Comparison of ENCODE assay signal across 8 cellular contexts in the genomic region with DNA sequence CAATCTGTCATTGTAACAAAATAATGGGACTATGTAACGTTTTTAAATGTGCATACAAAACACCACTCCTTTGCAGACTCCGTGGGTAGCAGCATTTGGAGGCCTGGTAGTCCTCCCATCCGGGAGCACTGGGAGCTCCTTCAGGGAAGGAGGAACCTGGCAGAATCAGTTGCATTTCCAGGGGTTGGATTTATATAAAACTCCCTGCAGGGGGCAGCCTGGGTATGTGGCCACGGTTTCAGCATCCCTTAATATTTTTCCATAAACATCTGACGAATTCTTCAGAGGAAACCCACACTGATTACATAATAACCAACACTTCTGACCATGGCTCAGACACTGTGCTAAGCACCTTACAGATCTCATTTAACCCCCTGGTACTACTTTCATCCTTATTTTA. TPM values are rescaled to one million over a fixed set of nuclear protein-coding genes. Genes with fewer than 3 reads are reported as not detected.
DNase-seq lines count a peak whose midpoint lies in the region; ATAC-seq and TF ChIP-seq lines count a peak whose summit lies in the region.

No MANE protein-coding gene starts in this region.

- no peak overlapping the region for H2BK15ac ChIP-seq in mesendoderm (replicated peaks; ENCODE audit: low read depth)

- DNase-seq in COLO829 (ENCODE audit: low spot score) = peak; percentile 22
- DNase-seq in LNCaP clone FGC (ENCODE audit: low read depth) = no peak
- DNase-seq in dermis microvascular lymphatic vessel endothelial cell (ENCODE audit: low read depth in 2 of 2) = peak; percentile 50 to 76
- DNase-seq in mesendoderm = peak; percentile 22
- DNase-seq in mesenteric fat pad (ENCODE audit: low spot score) = no peak
- no peak for DNase-seq in NCI-H1105 (lab: John Stamatoyannopoulos, UW)
- no peak for DNase-seq in mucosa of gallbladder (ENCODE audit: low spot score)

- no peaks in the 10 kb centered on the region for H3K79me1 ChIP-seq in mesendoderm (ENCODE audit: low read length)

- H4K5ac ChIP-seq in mesendoderm (ENCODE audit: low read length) = no peak overlapping the region

- H3K56ac ChIP-seq in mesendoderm (ENCODE audit: low read length) = no peak overlapping the region

- WGBS in mesendoderm (ENCODE audit: extremely low coverage, insufficient coverage, low lambda C conversion rate) = no CpG with 5 or more reads among the region's 5 CpGs

- TF ChIP-seq CTCF in LNCaP clone FGC (IDR thresholded peaks at IDR 0.05; ENCODE audit: control insufficient read depth, extremely low read depth, insufficient read depth) = peak; percentile 28; the same call in 1 of the 2 replicates

- no peak overlapping the region for H3K4ac ChIP-seq in mesendoderm (ENCODE audit: low read depth, low read length)

- H3K23ac ChIP-seq in mesendoderm (ENCODE audit: low read length) = no peak overlapping the region

- no peak overlapping the region for H3K27ac ChIP-seq in mesendoderm (ENCODE audit: low read depth, low read length)

- H3K36me3 ChIP-seq in mesendoderm (ENCODE audit: control insufficient read depth, insufficient read depth, low read length) = no peaks in the 10 kb centered on the region

- no peak overlapping the region for H2AK5ac ChIP-seq in mesendoderm (ENCODE audit: low read length)

- H3K9ac ChIP-seq in mesendoderm (ENCODE audit: low read length) = no peak overlapping the region

- no peak overlapping the region for H3K18ac ChIP-seq in mesendoderm (ENCODE audit: low read length)

- ATAC-seq in HG02588 (IDR thresholded peaks at IDR 0.05; ENCODE audit: unreplicated experiment) = no peak

- no peak overlapping the region for H3K4me2 ChIP-seq in mesendoderm (ENCODE audit: low read length)

- H4K8ac ChIP-seq in mesendoderm (ENCODE audit: low read depth, low read length) = no peak overlapping the region

- H2BK120ac ChIP-seq in mesendoderm (ENCODE audit: low read depth, low read length) = no peak overlapping the region

- H3K4me3 ChIP-seq in LNCaP clone FGC (ENCODE audit: low read depth, low read length) (no peak overlapping the region), mesendoderm (ENCODE audit: low read length) (no peak overlapping the region)

- no peak overlapping the region for H2BK5ac ChIP-seq in mesendoderm (ENCODE audit: low read length)

- no peaks in the 10 kb centered on the region for H3K79me2 ChIP-seq in mesendoderm (ENCODE audit: control insufficient read depth, insufficient read depth, low read length)

- H3K4me1 ChIP-seq in mesendoderm (ENCODE audit: control insufficient read depth, low read depth, low read length) = no peaks in the 10 kb centered on the region

- H3K27me3 ChIP-seq in mesendoderm (ENCODE audit: insufficient read depth, low read length, poor library complexity) = peaks cover under 1% of the 10 kb centered on the region

RNA-seq across cellular contexts. Expression of a gene that starts 6.1 kb away (rescaled TPM):
- total RNA-seq in dermis microvascular lymphatic vessel endothelial cell (144 and 264 TPM in 2 replicates), mesenteric fat pad (49.3 TPM), mucosa of gallbladder (8.7 TPM)
- 2.1 TPM for polyA plus RNA-seq in mesendoderm (2013, experiment 1 of 2)
- 1.8 TPM for polyA plus RNA-seq in mesendoderm (2013, experiment 2 of 2)

Comparison
In these comparisons a context has a peak if more than half of its experiments do, and no peak if none do; other contexts are left out.
1. DNase-seq: peak in COLO829 (single experiment), dermis microvascular lymphatic vessel endothelial cell (2 of 2) and mesendoderm (single experiment); none in LNCaP clone FGC (single experiment), mesenteric fat pad (single experiment), NCI-H1105 (single experiment) and mucosa of gallbladder (single experiment).